Comparison of ENCODE assay signal across 19 cellular contexts in the genomic region with DNA sequence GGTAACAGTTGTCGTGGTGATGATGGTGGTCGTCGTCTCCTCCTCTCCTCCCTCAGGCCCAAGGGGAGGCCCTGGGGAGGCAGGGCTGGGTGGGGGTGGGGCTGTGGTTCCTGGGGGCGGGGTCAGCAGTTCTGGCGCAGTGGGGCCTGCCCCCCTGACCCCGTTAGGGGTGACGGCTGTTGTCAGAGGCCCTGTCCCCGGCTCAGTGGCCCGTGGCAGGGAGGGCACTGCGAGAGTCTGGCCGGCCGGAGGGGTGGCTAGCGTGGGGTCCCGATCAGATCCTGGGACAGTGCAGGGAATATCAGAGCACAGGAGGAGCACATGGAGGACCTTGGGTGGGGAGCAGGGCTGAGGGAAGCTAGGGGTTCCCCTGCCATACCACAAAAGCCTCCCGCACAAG. TPM values are rescaled to one million over a fixed set of nuclear protein-coding genes. Genes with fewer than 3 reads are reported as not detected.
"Had no signal": no experiment of that assay in that cellular context is flagged by ENCODE, and none has a peak within 500 bp of the region (broad histone marks: within the 10 kb centered on the region; RNA-seq: fewer than 3 reads in every experiment).

No MANE protein-coding gene starts in this region.

- H3K9me3 Mint-ChIP-seq: IgD-negative memory B cell had no signal

- H3K4me3 ChIP-seq: MG63, SJCRH30 had no signal

- H3K4me1 ChIP-seq: SJCRH30 had no signal

- H3K27me3 ChIP-seq: MG63, SJCRH30 had no signal

- H3K36me3 ChIP-seq: SJCRH30 had no signal

- H3K27ac ChIP-seq: HL-60, RWPE1, SJCRH30 had no signal

- H3K9me3 ChIP-seq: MG63, SJCRH30 had no signal

- H3K27ac Mint-ChIP-seq: IgD-negative memory B cell had no signal

- DNase-seq: KBM-7, MG63, NCI-H1092 treated with DMSO at 0.1 percent for 48 hours, NCI-H1436, NCI-H187, NCI-H2029, NCI-H2081 treated with DMSO at 0.1 percent for 48 hours, NCI-H2171, NCI-H226, NCI-H446, NCI-H510A, NCI-H524 treated with DMSO at 0.1 percent for 48 hours, NCI-H69, NCI-H774, SHP77 treated with DMSO at 0.1 percent for 48 hours, SJCRH30 had no signal

RNA-seq across cellular contexts. Expression of a gene that starts 2.5 kb away (rescaled TPM):
- total RNA-seq: SJCRH30 had no signal
- polyA plus RNA-seq: IgD-negative memory B cell had no signal

RNA-seq across cellular contexts. Expression of a gene that starts 3.4 kb away (rescaled TPM):
- polyA plus RNA-seq: IgD-negative memory B cell had no signal
